In genomic region chr1:5944069-5944847, GRCh38 we compare ENCODE assay signal across 17 cellular contexts.
"Had no signal": no experiment of that assay in that cellular context is flagged by ENCODE, and none has a peak within 500 bp of the region (broad histone marks: within the 10 kb centered on the region; RNA-seq: fewer than 3 reads in every experiment).

No MANE protein-coding gene starts in this region.

- H3K4me3 Mint-ChIP-seq: activated CD8-positive, alpha-beta T cell treated with anti-CD3 and anti-CD28 coated beads, Interleukin-2, amount 10 ng/mL, durations not matched to agents 7 days and 5 days; activated naive CD8-positive, alpha-beta T cell treated with anti-CD3 and anti-CD28 coated beads for 36 hours; central memory CD8-positive, alpha-beta T cell; immature natural killer cell; natural killer cell treated with Interleukin-12 subunit alpha and Interleukin-12 subunit beta and Interleukin-15 and Interleukin-18, amount 100 ng/mL, for 72 hours had no signal

- H3K4me1 Mint-ChIP-seq: activated naive CD8-positive, alpha-beta T cell treated with anti-CD3 and anti-CD28 coated beads for 36 hours; central memory CD8-positive, alpha-beta T cell; immature natural killer cell had no signal

- H3K27ac Mint-ChIP-seq: activated CD8-positive, alpha-beta T cell treated with anti-CD3 and anti-CD28 coated beads, Interleukin-2, amount 10 ng/mL, durations not matched to agents 7 days and 5 days; activated naive CD8-positive, alpha-beta T cell treated with anti-CD3 and anti-CD28 coated beads for 36 hours; natural killer cell treated with Interleukin-12 subunit alpha and Interleukin-12 subunit beta and Interleukin-15 and Interleukin-18, amount 100 ng/mL, for 72 hours had no signal

- DNase-seq: activated CD4-positive, alpha-beta T cell treated with anti-CD3 and anti-CD28 coated beads for 48 hours; activated CD4-positive, CD25-positive, alpha-beta regulatory T cell; activated CD8-positive, alpha-beta T cell treated with anti-CD3 and anti-CD28 coated beads, Interleukin-2, amount 10 ng/mL, durations not matched to agents 7 days and 5 days; activated naive CD4-positive, alpha-beta T cell treated with Interleukin-2 at 50 U/mL for 16 hours; activated naive CD8-positive, alpha-beta T cell treated with anti-CD3 and anti-CD28 coated beads for 36 hours; activated T-cell treated with anti-CD3 and anti-CD28 coated beads, Interleukin-2, amount 50 U/mL, for 48 hours; cortex of kidney; effector CD4-positive, alpha-beta T cell; foreskin keratinocyte; immature natural killer cell; left ventricle myocardium superior; stimulated activated CD4-positive, alpha-beta T cell treated with anti-CD3 and anti-CD28 coated beads, Interleukin-1b, Interleukin-23, amount 100 ng/mL, for 48 hours; T1000; trophoblast cell had no signal

- H3K27me3 Mint-ChIP-seq: activated naive CD8-positive, alpha-beta T cell treated with anti-CD3 and anti-CD28 coated beads for 36 hours; central memory CD8-positive, alpha-beta T cell; natural killer cell treated with Interleukin-12 subunit alpha and Interleukin-12 subunit beta and Interleukin-15 and Interleukin-18, amount 100 ng/mL, for 72 hours had no signal

- ATAC-seq: activated CD8-positive, alpha-beta T cell treated with anti-CD3 and anti-CD28 coated beads, Interleukin-2, amount 10 ng/mL, durations not matched to agents 7 days and 5 days; foreskin keratinocyte; left ventricle myocardium superior; natural killer cell treated with Interleukin-12 subunit alpha and Interleukin-12 subunit beta and Interleukin-15 and Interleukin-18, amount 100 ng/mL, for 72 hours; right lobe of liver had no signal

- H3K9me3 Mint-ChIP-seq: activated naive CD8-positive, alpha-beta T cell treated with anti-CD3 and anti-CD28 coated beads for 36 hours; central memory CD8-positive, alpha-beta T cell; immature natural killer cell; natural killer cell treated with Interleukin-12 subunit alpha and Interleukin-12 subunit beta and Interleukin-15 and Interleukin-18, amount 100 ng/mL, for 72 hours had no signal
